8 cellular contexts compared by ENCODE assay signal in the genomic region with DNA sequence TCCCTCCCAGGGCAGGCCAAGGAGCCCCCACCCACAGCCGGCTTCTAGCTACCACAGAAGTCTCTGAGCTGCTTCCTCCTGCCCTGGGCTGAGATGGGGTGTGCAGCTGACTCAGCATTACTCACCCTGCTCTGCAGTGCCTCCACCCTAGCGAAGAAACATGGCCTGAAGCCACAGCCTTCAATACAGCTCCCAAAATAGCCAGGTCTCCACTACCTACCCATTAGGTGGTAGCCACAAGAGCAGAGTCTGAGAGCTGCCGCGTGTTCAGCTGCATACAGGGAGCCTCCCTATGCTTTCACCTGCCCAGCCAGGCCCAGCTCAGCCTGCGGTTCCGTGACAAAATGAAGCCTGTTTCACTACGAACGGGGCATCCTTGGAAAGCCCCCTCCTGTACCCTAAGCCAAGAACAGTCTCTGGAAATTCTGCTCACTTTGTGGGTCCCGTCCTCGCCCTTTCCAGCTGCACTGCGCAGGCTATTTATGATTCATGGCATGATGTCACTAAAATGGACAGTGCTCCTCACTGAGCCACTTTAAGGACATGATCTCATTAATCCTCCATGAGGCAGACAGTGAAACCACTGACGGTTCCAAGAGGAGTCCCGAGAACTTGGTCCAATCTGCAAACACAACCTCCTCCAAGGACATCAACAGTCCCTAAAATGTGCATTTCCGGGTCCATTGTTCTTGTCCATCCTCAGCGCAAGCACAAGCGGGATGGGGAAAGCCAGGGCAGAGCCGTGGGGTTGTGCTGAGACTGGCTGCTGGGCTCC. TPM values are rescaled to one million over a fixed set of nuclear protein-coding genes. Genes with fewer than 3 reads are reported as not detected.
DNase-seq lines count a peak whose midpoint lies in the region; ATAC-seq and TF ChIP-seq lines count a peak whose summit lies in the region.

No MANE protein-coding gene starts in this region.

- no peaks in the 10 kb centered on the region for H3K27me3 ChIP-seq in CD4-positive, alpha-beta memory T cell (ENCODE audit: insufficient read depth, low read length)
- no peaks in the 10 kb centered on the region for H3K27me3 ChIP-seq in neutrophil

- peaks cover 70% of the 10 kb centered on the region for H3K36me3 ChIP-seq in CD4-positive, alpha-beta memory T cell (ENCODE audit: insufficient read depth, low read length)
- H3K36me3 ChIP-seq in neutrophil, result peaks cover 100% of the 10 kb centered on the region

- H3K27ac Mint-ChIP-seq in CD4-positive, alpha-beta memory T cell, result peak overlapping the region; percentile 89 to 99 (median 95)

- POLR2A ChIA-PET in CD4-positive, alpha-beta memory T cell (lab: Charles Lee; ENCODE audit: partially characterized antibody), result interaction anchor here (0.9 to 19.7 kb wide), 11 partner anchors 8 to 365 kb away, joined by 3 to 396 read pairs (median 6); partner anchors contain the start of genes WDR1 and ZNF518B

- CTCF ChIA-PET in CD4-positive, alpha-beta memory T cell (lab: Charles Lee; ENCODE audit: partially characterized antibody), result interaction anchor here (0.9 to 3.1 kb wide), 7 partner anchors 12 to 443 kb away, joined by 3 to 24 read pairs (median 3); partner anchors contain the start of gene WDR1

- intact Hi-C loops in CD4-positive, alpha-beta memory T cell (cut with micrococcal nuclease), result loop anchor here (1.0 to 5.0 kb wide), 3 partner anchors 10 to 79 kb away; no protein-coding TSS in a partner anchor

- peak overlapping the region; percentile 38 to 79 (median 64) for H3K4me3 Mint-ChIP-seq in CD4-positive, alpha-beta memory T cell

- TF ChIP-seq CTCF in epithelial cell of esophagus (IDR thresholded peaks at IDR 0.05; ENCODE audit: insufficient read depth, low read depth, low read length, missing control alignments), result no peak
- no peak for TF ChIP-seq CTCF in neutrophil (IDR thresholded peaks at IDR 0.05)

- H3K4me3 ChIP-seq in CD4-positive, alpha-beta memory T cell (ENCODE audit: low read length in 2 of 2), result peak overlapping the region in 1 of 2 donors; percentile 28
- H3K4me3 ChIP-seq in epithelial cell of esophagus (ENCODE audit: low read length), result no peak overlapping the region
- H3K4me3 ChIP-seq in neutrophil (ENCODE audit: low read depth in 1 of 2, low read length in 1 of 2), result no peak overlapping the region

- peak; percentile 70 to 91 (median 79) for DNase-seq in CD4-positive, alpha-beta memory T cell
- DNase-seq in LoVo (ENCODE audit: low spot score), result peak; percentile 37
- peak; percentile 86 for DNase-seq in activated CD8-positive, alpha-beta memory T cell treated with anti-CD3 and anti-CD28 coated beads, Interleukin-2, amount 50 U/mL, for 48 hours
- DNase-seq in epithelial cell of esophagus (ENCODE audit: low read depth), result peak; percentile 97
- DNase-seq in substantia nigra (lab: John Stamatoyannopoulos, UW), result peak in 36 of 49 donors; percentile 14 to 69 (median 43)
- no peak for DNase-seq in DMS53 (lab: John Stamatoyannopoulos, UW)

- peaks cover 65 to 100% (median 87%) of the 10 kb centered on the region in 4 donors for H3K4me1 Mint-ChIP-seq in CD4-positive, alpha-beta memory T cell

- H3K9me3 Mint-ChIP-seq in CD4-positive, alpha-beta memory T cell, result no peaks in the 10 kb centered on the region

- no peaks in the 10 kb centered on the region for H3K27me3 Mint-ChIP-seq in CD4-positive, alpha-beta memory T cell

- peak; percentile 85 for ATAC-seq in GM21723 (IDR thresholded peaks at IDR 0.05; ENCODE audit: unreplicated experiment)

- H3K4me1 ChIP-seq in CD4-positive, alpha-beta memory T cell (ENCODE audit: insufficient read depth, low read length), result peaks cover 99% of the 10 kb centered on the region
- H3K4me1 ChIP-seq in neutrophil (ENCODE audit: control insufficient read depth in 1 of 2, insufficient read depth in 1 of 2, low read depth in 1 of 2, low read length in 1 of 2), result peaks cover 12 to 13% of the 10 kb centered on the region in 2 experiments

- peak overlapping the region; percentile 74 for H3K27ac ChIP-seq in CD4-positive, alpha-beta memory T cell (ENCODE audit: low read depth, low read length)
- peak overlapping the region; percentile 9 for H3K27ac ChIP-seq in neutrophil
- H3K27ac ChIP-seq in substantia nigra (ENCODE audit: low read depth, low read length, poor library complexity, severe bottlenecking), result peak overlapping the region; percentile 80

- no peaks in the 10 kb centered on the region for H3K9me3 ChIP-seq in CD4-positive, alpha-beta memory T cell (ENCODE audit: control insufficient read depth in 1 of 2, low read length in 2 of 2)
- no peaks in the 10 kb centered on the region for H3K9me3 ChIP-seq in neutrophil

- H3K36me3 Mint-ChIP-seq in CD4-positive, alpha-beta memory T cell, result peaks cover 27 to 91% of the 10 kb centered on the region in 2 donors

RNA-seq across cellular contexts. Expression of gene WDR1, which starts 20.2 kb away (rescaled TPM):
- total RNA-seq in CD4-positive, alpha-beta memory T cell, result 100 to 1,000 TPM; 295 to 298 TPM
- 100 to 1,000 TPM; 337 to 348 TPM for polyA plus RNA-seq in CD4-positive, alpha-beta memory T cell

Comparison
In these comparisons a context has a peak if more than half of its experiments do, and no peak if none do; other contexts are left out.
1. H3K27ac ChIP-seq: peak in every context shown above with its lines; median percentile 80 in substantia nigra; 74 in CD4-positive, alpha-beta memory T cell; 9 in neutrophil.